8 cellular contexts compared by ENCODE assay signal in the genomic region with DNA sequence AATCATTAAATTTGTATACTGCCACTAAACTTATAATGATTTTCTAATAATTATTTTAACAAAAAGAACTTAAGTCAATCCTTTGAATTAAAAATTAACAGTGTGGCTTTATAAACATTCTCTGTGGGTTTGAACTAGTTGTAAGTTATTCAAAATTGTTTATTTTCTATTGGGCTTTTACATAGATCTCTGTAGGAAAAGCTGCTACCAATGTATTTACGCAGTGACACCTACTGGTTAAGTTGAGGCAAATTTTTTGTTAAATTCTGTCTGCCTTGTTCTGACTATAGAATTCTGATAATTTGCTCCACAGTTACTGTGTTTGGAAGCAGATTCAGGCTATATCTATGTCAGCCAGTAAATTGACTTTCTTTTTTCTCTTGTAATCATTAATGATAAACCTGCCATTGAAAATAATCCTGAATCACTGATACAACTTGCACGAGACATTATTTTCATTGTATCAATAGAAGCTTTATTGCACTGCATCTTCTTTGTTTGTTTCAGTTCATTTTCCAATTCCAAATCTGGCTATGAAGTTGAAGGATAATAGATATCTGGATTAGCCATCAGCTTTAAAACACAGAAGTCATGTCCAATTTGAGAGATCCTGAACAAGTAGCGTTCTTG.
DNase-seq lines count a peak whose midpoint lies in the region; ATAC-seq and TF ChIP-seq lines count a peak whose summit lies in the region.

No MANE protein-coding gene starts in this region.

- no peak overlapping the region for H3K4me3 Mint-ChIP-seq in progenitor cell of endocrine pancreas (ENCODE audit: low read depth)

- no peak for TF ChIP-seq POLR2A in erythroblast (IDR thresholded peaks at IDR 0.05; ENCODE audit: low read length)

- peaks cover 3% of the 10 kb centered on the region for H3K9me3 Mint-ChIP-seq in progenitor cell of endocrine pancreas (ENCODE audit: low read depth)

- no peak overlapping the region for H3K27ac Mint-ChIP-seq in progenitor cell of endocrine pancreas

- ATAC-seq in HG03135 (IDR thresholded peaks at IDR 0.05; ENCODE audit: unreplicated experiment) = no peak
- no peak for ATAC-seq in GM18873 (IDR thresholded peaks at IDR 0.05; ENCODE audit: low FRiP score, unreplicated experiment)

- DNase-seq in COLO829 (ENCODE audit: low spot score) = peak; percentile 50
- peak; percentile 41 for DNase-seq in H4 (ENCODE audit: low spot score)
- DNase-seq in OCI-M2 (lab: John Stamatoyannopoulos, UW; ENCODE audit: unreplicated experiment) = peak; percentile 33
- DNase-seq in erythroblast (lab: John Stamatoyannopoulos, UW) = peak; percentile 55 to 58
- DNase-seq in progenitor cell of endocrine pancreas (ENCODE audit: low spot score, unreplicated experiment) = no peak
- DNase-seq in activated CD4-positive, alpha-beta T cell treated with anti-CD3 and anti-CD28 coated beads for 4 hours = no peak

- TF ChIP-seq CTCF in progenitor cell of endocrine pancreas (IDR thresholded peaks at IDR 0.05; ENCODE audit: unreplicated experiment) = peak; percentile 74

- peaks cover 2% of the 10 kb centered on the region for H3K36me3 Mint-ChIP-seq in progenitor cell of endocrine pancreas (ENCODE audit: insufficient read depth)

- H3K4me1 Mint-ChIP-seq in progenitor cell of endocrine pancreas (ENCODE audit: low read depth) = peaks cover 16% of the 10 kb centered on the region

- H3K27me3 Mint-ChIP-seq in progenitor cell of endocrine pancreas = no peaks in the 10 kb centered on the region

Comparison
In these comparisons a context has a peak if more than half of its experiments do, and no peak if none do; other contexts are left out.
1. DNase-seq: peak in COLO829 (single experiment), H4 (single experiment), OCI-M2 (single experiment) and erythroblast (2 of 2); none in progenitor cell of endocrine pancreas (single experiment) and activated CD4-positive, alpha-beta T cell treated with anti-CD3 and anti-CD28 coated beads for 4 hours (0 of 2).